Comparison of ENCODE assay signal across 16 cellular contexts in genomic region chr1:61316493-61316892, GRCh38.
"Had no signal": no experiment of that assay in that cellular context is flagged by ENCODE, and none has a peak within 500 bp of the region (broad histone marks: within the 10 kb centered on the region; RNA-seq: fewer than 3 reads in every experiment).

No MANE protein-coding gene starts in this region.

- H3K9me3 ChIP-seq: testis, upper lobe of left lung had no signal

- H3K27ac ChIP-seq: brain microvascular endothelial cell, neural progenitor cell had no signal

- H3K36me3 ChIP-seq: brain microvascular endothelial cell, neural progenitor cell, upper lobe of left lung had no signal

- H3K4me3 ChIP-seq: dorsolateral prefrontal cortex, lung, neural progenitor cell, testis, upper lobe of left lung had no signal

- DNase-seq: activated gamma-delta T cell treated with Interleukin-2 at 50 U/mL for 16 hours; activated T-cell treated with anti-CD3 and anti-CD28 coated beads, Interleukin-2, amount 50 U/mL, for 1 hour; anterior cingulate cortex; brain microvascular endothelial cell; central memory CD4-positive, alpha-beta T cell; dorsolateral prefrontal cortex; effector memory CD8-positive, alpha-beta T cell; naive thymus-derived CD8-positive, alpha-beta T cell; stimulated activated CD4-positive, alpha-beta T cell treated with anti-CD3 and anti-CD28 coated beads, Interleukin-12 subunit alpha, Interleukin-12 subunit beta, amount 100 ng/mL, for 4 hours; stimulated activated naive CD8-positive, alpha-beta T cell treated with anti-CD3 and anti-CD28 coated beads, Interleukin-15, amount 100 ng/mL, for 72 hours; T-cell; testis; upper lobe of left lung had no signal

- ATAC-seq: effector memory CD8-positive, alpha-beta T cell; naive thymus-derived CD8-positive, alpha-beta T cell; SK-N-SH treated with all-trans-retinoic acid at 6 μM for 48 hours; stimulated activated naive CD8-positive, alpha-beta T cell treated with anti-CD3 and anti-CD28 coated beads, Interleukin-15, amount 100 ng/mL, for 72 hours; T-cell had no signal

- H3K4me1 ChIP-seq: testis had no signal

- H3K27me3 ChIP-seq: brain microvascular endothelial cell, dorsolateral prefrontal cortex, neural progenitor cell, testis, upper lobe of left lung had no signal
